ENCODE assay signal across 11 cellular contexts in the genomic region with DNA sequence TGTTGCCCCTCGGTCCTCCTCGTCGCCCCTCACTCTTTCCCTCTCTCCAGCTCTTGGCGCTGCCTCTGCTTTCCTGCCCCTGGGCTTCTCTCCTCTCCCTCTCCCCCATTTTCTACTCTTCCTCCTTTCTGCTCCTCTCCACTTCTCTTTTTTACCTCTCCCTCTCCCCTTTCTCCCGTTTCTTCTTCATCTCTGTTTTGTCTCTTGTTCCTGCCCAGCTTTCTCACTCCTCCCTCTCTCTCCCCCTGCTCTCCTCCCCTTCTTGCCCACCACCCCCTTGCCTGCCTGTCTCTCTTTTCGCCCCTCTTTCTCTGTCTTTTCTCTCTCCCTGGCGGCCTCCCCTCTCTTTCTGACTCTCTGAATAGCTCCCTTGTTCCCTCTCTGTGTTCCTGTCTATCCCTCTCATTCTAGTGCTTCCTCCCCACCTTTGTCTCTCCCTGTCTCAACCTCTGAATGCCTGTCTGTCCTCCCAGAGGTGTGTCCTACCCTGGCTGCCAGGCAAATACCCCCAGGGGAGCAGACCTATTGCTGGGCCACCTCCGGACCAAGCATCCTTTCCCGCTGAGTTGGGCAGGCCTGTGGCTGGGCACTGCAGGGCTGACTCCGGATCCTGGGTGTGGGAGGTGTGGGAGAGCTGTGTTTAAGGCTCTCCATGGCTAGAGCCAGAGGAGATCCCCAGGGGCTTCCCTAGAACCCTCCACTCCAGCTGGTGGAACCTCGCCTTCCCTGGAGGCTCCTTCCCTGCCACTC. TPM values are rescaled to one million over a fixed set of nuclear protein-coding genes. Genes with fewer than 3 reads are reported as not detected.
A peak's percentile ranks its signal among the peaks of the same experiment; 100 is the strongest.
DNase-seq lines count a peak whose midpoint lies in the region; ATAC-seq and TF ChIP-seq lines count a peak whose summit lies in the region.
"Had no signal": no experiment of that assay in that cellular context is flagged by ENCODE, and none has a peak within 500 bp of the region (broad histone marks: within the 10 kb centered on the region; RNA-seq: fewer than 3 reads in every experiment).

No MANE protein-coding gene starts in this region.

- H3K79me1 ChIP-seq in neuronal stem cell (ENCODE audit: low read depth, low read length) = no peaks in the 10 kb centered on the region

- TF ChIP-seq POLR2A in esophagus squamous epithelium (IDR thresholded peaks at IDR 0.05) = no peak

- in situ Hi-C loops in HAP-1 (cut with MboI; ENCODE audit: low sequenced_read_pairs) = no loop called here

- ATAC-seq in GM21381 (IDR thresholded peaks at IDR 0.05; ENCODE audit: unreplicated experiment) (no peak), GM19463 (IDR thresholded peaks at IDR 0.05; ENCODE audit: unreplicated experiment) (no peak)

- peak overlapping the region; percentile 82 for H3K4me2 ChIP-seq in neuronal stem cell (ENCODE audit: insufficient read depth, low read length, poor library complexity, severe bottlenecking)

- H2BK120ac ChIP-seq in neuronal stem cell (ENCODE audit: low read depth, low read length) = no peak overlapping the region

- H3K4me3 ChIP-seq in esophagus squamous epithelium (peak overlapping the region in 3 of 4 donors; percentile 18 to 57 (median 34)), neuronal stem cell (ENCODE audit: low read length in 2 of 2) (peak overlapping the region; percentile 23 to 45), HAP-1 (no peak overlapping the region)

- peak overlapping the region; percentile 91 for H3K18ac ChIP-seq in neuronal stem cell (ENCODE audit: low read length)

- no peak overlapping the region for H4K91ac ChIP-seq in neuronal stem cell (ENCODE audit: low read depth, low read length, poor library complexity)

- no peak overlapping the region for H2BK15ac ChIP-seq in neuronal stem cell (ENCODE audit: low read length)

- no peaks in the 10 kb centered on the region for H3K36me3 ChIP-seq in ES-I3 (ENCODE audit: insufficient read depth, low read length)
- no peaks in the 10 kb centered on the region for H3K36me3 ChIP-seq in esophagus squamous epithelium
- no peaks in the 10 kb centered on the region for H3K36me3 ChIP-seq in neuronal stem cell (replicated peaks in 1 of 2; ENCODE audit: control insufficient read depth in 2 of 2, insufficient read depth in 2 of 2, low read length in 2 of 2)
- no peaks in the 10 kb centered on the region for H3K36me3 ChIP-seq in HAP-1 (replicated peaks)

- no peak overlapping the region for H2BK5ac ChIP-seq in neuronal stem cell (ENCODE audit: low read length)

- TF ChIP-seq CTCF in esophagus squamous epithelium (IDR thresholded peaks at IDR 0.05) = no peak

- H3K9ac ChIP-seq in ES-I3 (ENCODE audit: low read depth, low read length) (peak overlapping the region; percentile 53; the same call in 1 of the 2 replicates), neuronal stem cell (ENCODE audit: low read depth, low read length, poor library complexity) (no peak overlapping the region)

- no peak overlapping the region for H3K14ac ChIP-seq in neuronal stem cell (ENCODE audit: low read length)

- intact Hi-C loops in esophagus squamous epithelium (cut with DNase I) = no loop called here

- H3K27me3 ChIP-seq in esophagus squamous epithelium (peaks cover 0 to 40% (median 0%) of the 10 kb centered on the region in 4 donors), neuronal stem cell (ENCODE audit: control insufficient read depth in 3 of 3, insufficient read depth in 3 of 3, low read depth in 1 of 3, low read length in 3 of 3) (peaks cover 0 to 30% (median 28%) of the 10 kb centered on the region in 3 experiments), HAP-1 (ENCODE audit: low read depth) (no peaks in the 10 kb centered on the region)

- H3K23ac ChIP-seq in neuronal stem cell (ENCODE audit: low read depth, low read length, poor library complexity) = no peak overlapping the region

- H3K27ac ChIP-seq in esophagus squamous epithelium = peak overlapping the region in 2 of 4 donors; percentile 27 to 32
- peak overlapping the region; percentile 73 for H3K27ac ChIP-seq in neuronal stem cell (replicated peaks; ENCODE audit: low read length)

- peak overlapping the region; percentile 58 for H2AK5ac ChIP-seq in neuronal stem cell (ENCODE audit: low read depth, low read length)

- no peak overlapping the region for H4K8ac ChIP-seq in neuronal stem cell (ENCODE audit: low read depth, low read length)

- DNase-seq in NOMO-1 (lab: John Stamatoyannopoulos, UW; ENCODE audit: unreplicated experiment in 2 of 2) = peak; percentile 39 to 54
- DNase-seq in esophagus squamous epithelium (lab: John Stamatoyannopoulos, UW) = no peak
- DNase-seq in neuronal stem cell (ENCODE audit: low spot score) = no peak
- DNase-seq in HAP-1 (ENCODE audit: low spot score in 2 of 2) = no peak
- DNase-seq in CD1c-positive myeloid dendritic cell (ENCODE audit: extremely low spot score) = no peak
- DNase-seq: activated gamma-delta T cell, foreskin fibroblast had no signal

- peak overlapping the region; percentile 84 for H2AFZ ChIP-seq in neuronal stem cell (ENCODE audit: low read length)

- H3K4me1 ChIP-seq in ES-I3 (ENCODE audit: insufficient read depth, low read length) (peaks cover 16% of the 10 kb centered on the region), esophagus squamous epithelium (peaks cover 30 to 60% (median 34%) of the 10 kb centered on the region in 3 donors), neuronal stem cell (ENCODE audit: control insufficient read depth in 2 of 2, insufficient read depth in 1 of 2, low read depth in 1 of 2, low read length in 2 of 2) (peaks cover 24% of the 10 kb centered on the region in 2 donors), HAP-1 (peaks cover 3% of the 10 kb centered on the region)

- H3K4ac ChIP-seq in neuronal stem cell (ENCODE audit: low read length) = no peak overlapping the region

- H2BK12ac ChIP-seq in neuronal stem cell (ENCODE audit: low read length) = no peak overlapping the region

- H3K9me3 ChIP-seq in ES-I3 (ENCODE audit: control insufficient read depth, insufficient read depth, low read length) (no peaks in the 10 kb centered on the region), esophagus squamous epithelium (no peaks in the 10 kb centered on the region), neuronal stem cell (replicated peaks in 1 of 2; ENCODE audit: control insufficient read depth in 2 of 2, insufficient read depth in 1 of 2, low read depth in 1 of 2, low read length in 2 of 2) (no peaks in the 10 kb centered on the region), HAP-1 (no peaks in the 10 kb centered on the region)

- 39 to 43% methylated on average over 10 to 11 of the region's 11 CpGs for WGBS in esophagus squamous epithelium, 2 donors
- no CpG with 5 or more reads among the region's 11 CpGs for WGBS in neuronal stem cell (ENCODE audit: extremely low coverage in 2 of 2, insufficient read length in 2 of 2, insufficient replicate concordance in 1 of 2), 2 donors

RNA-seq across cellular contexts. Expression of gene EPHB3, which starts 41.0 kb away (rescaled TPM):
- 10 to 100 TPM; 14.7 to 58.1 (median 33.1) TPM for total RNA-seq in esophagus squamous epithelium
- polyA plus RNA-seq in neuronal stem cell (2013, experiment 1 of 2) = 3.8 TPM
- 4.3 TPM for polyA plus RNA-seq in neuronal stem cell (2013, experiment 2 of 2)
- polyA plus RNA-seq: IgD-negative memory B cell had no signal

Comparison
In these comparisons a context has a peak if more than half of its experiments do, and no peak if none do; other contexts are left out.
1. DNase-seq: peak in NOMO-1 (2 of 2); none in esophagus squamous epithelium (single experiment), neuronal stem cell (single experiment), HAP-1 (0 of 2) and CD1c-positive myeloid dendritic cell (single experiment).